17 cellular contexts compared by ENCODE assay signal in the genomic region with DNA sequence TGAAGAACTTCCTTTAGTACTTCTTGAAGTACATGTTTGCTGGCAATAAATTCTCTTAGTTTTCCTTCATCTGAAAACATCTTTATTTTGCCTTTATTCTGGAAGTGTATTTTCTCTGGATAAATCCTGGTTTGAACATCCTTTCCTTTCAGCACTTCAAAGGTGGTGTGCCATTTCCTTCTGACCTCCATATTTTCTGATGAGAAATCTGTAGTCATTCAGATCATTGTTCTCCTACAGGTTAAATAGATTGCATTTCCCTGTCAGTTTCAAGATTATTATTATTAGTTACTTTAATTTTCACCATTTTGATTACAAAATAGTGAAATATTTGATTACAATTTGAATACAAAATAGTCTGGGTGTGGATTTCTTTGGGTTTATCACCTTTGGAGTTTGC.
A peak's percentile ranks its signal among the peaks of the same experiment; 100 is the strongest.
DNase-seq lines count a peak whose midpoint lies in the region; ATAC-seq and TF ChIP-seq lines count a peak whose summit lies in the region.
"Had no signal": no experiment of that assay in that cellular context is flagged by ENCODE, and none has a peak within 500 bp of the region (broad histone marks: within the 10 kb centered on the region; RNA-seq: fewer than 3 reads in every experiment).

No MANE protein-coding gene starts in this region.

- peak; percentile 12 for DNase-seq in NCI-H1092 treated with DMSO at 0.1 percent for 48 hours (lab: John Stamatoyannopoulos, UW)
- no peak for DNase-seq in NCI-H1092 (lab: John Stamatoyannopoulos, UW)
- peak; percentile 4 for DNase-seq in NCI-H2227 (lab: John Stamatoyannopoulos, UW; ENCODE audit: unreplicated experiment)
- no peak for DNase-seq in NCI-H2227 treated with DMSO at 0.1 percent for 48 hours (lab: John Stamatoyannopoulos, UW)
- no peak for DNase-seq in GM23338 (ENCODE audit: low spot score)
- DNase-seq: ACHN; BE2C; C1 segment of cervical spinal cord; CD4-positive, CD25-positive, alpha-beta regulatory T cell; CD8-positive, alpha-beta memory T cell; COR-L47; DMS53; DND-41; EL; H9 had no signal

- H3K4me2 ChIP-seq in GM23338: no peak overlapping the region

- no peaks in the 10 kb centered on the region; the same call in 1 of the 2 replicates for H3K9me3 ChIP-seq in HEK293 (ENCODE audit: control insufficient read depth, insufficient read depth, low read depth, low read length)
- H3K9me3 ChIP-seq: BE2C had no signal

- no peak overlapping the region for H3K4me3 ChIP-seq in HEK293 (ENCODE audit: low read depth, low read length)
- H3K4me3 ChIP-seq in GM23338: no peak overlapping the region
- H3K4me3 ChIP-seq: GM12878 had no signal

- TF ChIP-seq CTCF in HEK293 (tag by site-specific recombination; IDR thresholded peaks at IDR 0.05): no peak
- TF ChIP-seq CTCF in GM23338 (conservative IDR thresholded peaks at IDR 0.05; ENCODE audit: low read depth in 2 of 2): no peak

- H3K4me3 Mint-ChIP-seq in GM23338: no peak overlapping the region
- H3K4me3 Mint-ChIP-seq: CD4-positive, CD25-positive, alpha-beta regulatory T cell; CD8-positive, alpha-beta memory T cell; H9 had no signal

- no peaks in the 10 kb centered on the region for H3K9me2 ChIP-seq in GM23338 (ENCODE audit: insufficient read depth)

- POLR2A ChIA-PET in HEK293 (lab: Yijun Ruan, JAX): no interaction called here

- H3K9me3 Mint-ChIP-seq in GM23338: peaks cover 45% of the 10 kb centered on the region

- H3K36me3 ChIP-seq in HEK293 (ENCODE audit: control insufficient read depth in 2 of 2, insufficient read depth in 1 of 2, low read length in 2 of 2) (no peaks in the 10 kb centered on the region), GM23338 (ENCODE audit: insufficient read depth) (no peaks in the 10 kb centered on the region)
- H3K36me3 ChIP-seq: BE2C had no signal

- no peaks in the 10 kb centered on the region for H3K79me2 ChIP-seq in GM23338 (replicated peaks; ENCODE audit: insufficient read depth)

- H3K36me3 Mint-ChIP-seq in GM23338 (ENCODE audit: low read depth): peaks cover 8% of the 10 kb centered on the region; the same call in 2 of the 3 replicates

- no peak overlapping the region for H3K27ac Mint-ChIP-seq in GM23338
- H3K27ac Mint-ChIP-seq: CD4-positive, CD25-positive, alpha-beta regulatory T cell; CD8-positive, alpha-beta memory T cell; H9 had no signal

- H3K27ac ChIP-seq in HEK293 (ENCODE audit: extremely low read depth, low read depth, low read length) (no peak overlapping the region), GM23338 (ENCODE audit: low read depth) (no peak overlapping the region)

- CTCF ChIA-PET in HEK293 (lab: Yijun Ruan, JAX): no interaction called here

- no peak for ATAC-seq in GM23338
- ATAC-seq: GM12878 had no signal

- H3F3A ChIP-seq in GM23338 (replicated peaks; ENCODE audit: low read depth): no peaks in the 10 kb centered on the region

- H3K4me1 ChIP-seq in HEK293 (ENCODE audit: control insufficient read depth, insufficient read depth, low read length) (no peaks in the 10 kb centered on the region), GM23338 (ENCODE audit: insufficient read depth) (no peaks in the 10 kb centered on the region)
- H3K4me1 ChIP-seq: BE2C had no signal

- no peaks in the 10 kb centered on the region for H3K4me1 Mint-ChIP-seq in GM23338
- H3K4me1 Mint-ChIP-seq: H9 had no signal

- H4K20me1 ChIP-seq in GM23338 (replicated peaks; ENCODE audit: insufficient read depth): no peaks in the 10 kb centered on the region

- H3K27me3 ChIP-seq in GM23338 (ENCODE audit: insufficient read depth): no peaks in the 10 kb centered on the region
- H3K27me3 ChIP-seq: BE2C had no signal

- no peak overlapping the region for H2AFZ ChIP-seq in GM23338

- H3K27me3 Mint-ChIP-seq in GM23338 (ENCODE audit: insufficient read depth, low read depth, poor library complexity): peaks cover 3% of the 10 kb centered on the region

TF ChIP-seq in HEK293, 187 proteins besides CTCF, POLR2A, EP300 and RAD21:
- peak; percentile 88 for TF ChIP-seq SETDB1 (IDR thresholded peaks at IDR 0.05; ENCODE audit: insufficient read length, low read length)
- peak; percentile 84 for TF ChIP-seq TRIM28 (IDR thresholded peaks at IDR 0.05; ENCODE audit: borderline replicate concordance, low read length)
- no peak for TF ChIP-seq ZNF324 (tag by site-specific recombination; IDR thresholded peaks at IDR 0.05)
- TF ChIP-seq, protein P1, sequence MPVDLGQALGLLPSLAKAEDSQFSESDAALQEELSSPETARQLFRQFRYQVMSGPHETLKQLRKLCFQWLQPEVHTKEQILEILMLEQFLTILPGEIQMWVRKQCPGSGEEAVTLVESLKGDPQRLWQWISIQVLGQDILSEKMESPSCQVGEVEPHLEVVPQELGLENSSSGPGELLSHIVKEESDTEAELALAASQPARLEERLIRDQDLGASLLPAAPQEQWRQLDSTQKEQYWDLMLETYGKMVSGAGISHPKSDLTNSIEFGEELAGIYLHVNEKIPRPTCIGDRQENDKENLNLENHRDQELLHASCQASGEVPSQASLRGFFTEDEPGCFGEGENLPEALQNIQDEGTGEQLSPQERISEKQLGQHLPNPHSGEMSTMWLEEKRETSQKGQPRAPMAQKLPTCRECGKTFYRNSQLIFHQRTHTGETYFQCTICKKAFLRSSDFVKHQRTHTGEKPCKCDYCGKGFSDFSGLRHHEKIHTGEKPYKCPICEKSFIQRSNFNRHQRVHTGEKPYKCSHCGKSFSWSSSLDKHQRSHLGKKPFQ (tag by site-specific recombination; IDR thresholded peaks at IDR 0.05): no peak

TF ChIP-seq in GM23338, 12 proteins besides CTCF, POLR2A, EP300 and RAD21 (continues in another document):
- TF ChIP-seq EZH2 (IDR thresholded peaks at IDR 0.05; ENCODE audit: low read depth, unreplicated experiment) (no peak), POLR2AphosphoS5 (IDR thresholded peaks at IDR 0.05; ENCODE audit: low read depth) (no peak), STAT1 (IDR thresholded peaks at IDR 0.05; ENCODE audit: unreplicated experiment) (no peak), ZNF331 (CRISPR knock-in tag; IDR thresholded peaks at IDR 0.05; ENCODE audit: low read depth) (no peak), NANOG (IDR thresholded peaks at IDR 0.05; ENCODE audit: borderline replicate concordance) (no peak)
- TF ChIP-seq, protein P2, sequence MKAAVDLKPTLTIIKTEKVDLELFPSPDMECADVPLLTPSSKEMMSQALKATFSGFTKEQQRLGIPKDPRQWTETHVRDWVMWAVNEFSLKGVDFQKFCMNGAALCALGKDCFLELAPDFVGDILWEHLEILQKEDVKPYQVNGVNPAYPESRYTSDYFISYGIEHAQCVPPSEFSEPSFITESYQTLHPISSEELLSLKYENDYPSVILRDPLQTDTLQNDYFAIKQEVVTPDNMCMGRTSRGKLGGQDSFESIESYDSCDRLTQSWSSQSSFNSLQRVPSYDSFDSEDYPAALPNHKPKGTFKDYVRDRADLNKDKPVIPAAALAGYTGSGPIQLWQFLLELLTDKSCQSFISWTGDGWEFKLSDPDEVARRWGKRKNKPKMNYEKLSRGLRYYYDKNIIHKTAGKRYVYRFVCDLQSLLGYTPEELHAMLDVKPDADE (IDR thresholded peaks at IDR 0.05): no peak
- TF ChIP-seq, protein P3, sequence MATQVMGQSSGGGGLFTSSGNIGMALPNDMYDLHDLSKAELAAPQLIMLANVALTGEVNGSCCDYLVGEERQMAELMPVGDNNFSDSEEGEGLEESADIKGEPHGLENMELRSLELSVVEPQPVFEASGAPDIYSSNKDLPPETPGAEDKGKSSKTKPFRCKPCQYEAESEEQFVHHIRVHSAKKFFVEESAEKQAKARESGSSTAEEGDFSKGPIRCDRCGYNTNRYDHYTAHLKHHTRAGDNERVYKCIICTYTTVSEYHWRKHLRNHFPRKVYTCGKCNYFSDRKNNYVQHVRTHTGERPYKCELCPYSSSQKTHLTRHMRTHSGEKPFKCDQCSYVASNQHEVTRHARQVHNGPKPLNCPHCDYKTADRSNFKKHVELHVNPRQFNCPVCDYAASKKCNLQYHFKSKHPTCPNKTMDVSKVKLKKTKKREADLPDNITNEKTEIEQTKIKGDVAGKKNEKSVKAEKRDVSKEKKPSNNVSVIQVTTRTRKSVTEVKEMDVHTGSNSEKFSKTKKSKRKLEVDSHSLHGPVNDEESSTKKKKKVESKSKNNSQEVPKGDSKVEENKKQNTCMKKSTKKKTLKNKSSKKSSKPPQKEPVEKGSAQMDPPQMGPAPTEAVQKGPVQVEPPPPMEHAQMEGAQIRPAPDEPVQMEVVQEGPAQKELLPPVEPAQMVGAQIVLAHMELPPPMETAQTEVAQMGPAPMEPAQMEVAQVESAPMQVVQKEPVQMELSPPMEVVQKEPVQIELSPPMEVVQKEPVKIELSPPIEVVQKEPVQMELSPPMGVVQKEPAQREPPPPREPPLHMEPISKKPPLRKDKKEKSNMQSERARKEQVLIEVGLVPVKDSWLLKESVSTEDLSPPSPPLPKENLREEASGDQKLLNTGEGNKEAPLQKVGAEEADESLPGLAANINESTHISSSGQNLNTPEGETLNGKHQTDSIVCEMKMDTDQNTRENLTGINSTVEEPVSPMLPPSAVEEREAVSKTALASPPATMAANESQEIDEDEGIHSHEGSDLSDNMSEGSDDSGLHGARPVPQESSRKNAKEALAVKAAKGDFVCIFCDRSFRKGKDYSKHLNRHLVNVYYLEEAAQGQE (IDR thresholded peaks at IDR 0.05; ENCODE audit: unreplicated experiment): no peak

Comparison
In these comparisons a context has a peak if more than half of its experiments do, and no peak if none do; other contexts are left out.
1. DNase-seq: peak in NCI-H1092 treated with DMSO at 0.1 percent for 48 hours (single experiment) and NCI-H2227 (single experiment); none in NCI-H1092 (single experiment), NCI-H2227 treated with DMSO at 0.1 percent for 48 hours (single experiment) and GM23338 (single experiment).